Comparison of ENCODE assay signal across 11 cellular contexts in genomic region chr17:47862621-47863440, GRCh38. TPM values are rescaled to one million over a fixed set of nuclear protein-coding genes. Genes with fewer than 3 reads are reported as not detected.
DNase-seq lines count a peak whose midpoint lies in the region; ATAC-seq and TF ChIP-seq lines count a peak whose summit lies in the region.
"Had no signal": no experiment of that assay in that cellular context is flagged by ENCODE, and none has a peak within 500 bp of the region (broad histone marks: within the 10 kb centered on the region; RNA-seq: fewer than 3 reads in every experiment).

No MANE protein-coding gene starts in this region.

- no peak for DNase-seq in activated naive CD4-positive, alpha-beta T cell treated with Interleukin-2 at 50 U/mL for 16 hours
- DNase-seq in choroid plexus epithelial cell (ENCODE audit: low read depth) (peak; percentile 62), aorta (no peak), T-helper 2 cell (no peak), NCI-H1694 treated with DMSO at 0.1 percent for 48 hours (lab: John Stamatoyannopoulos, UW) (no peak)
- DNase-seq: CD8-positive, alpha-beta T cell; stimulated activated naive CD8-positive, alpha-beta T cell treated with anti-CD3 and anti-CD28 coated beads, Interleukin-15, amount 100 ng/mL, for 72 hours had no signal

- peaks cover 5% of the 10 kb centered on the region for H3K27me3 Mint-ChIP-seq in activated naive CD4-positive, alpha-beta T cell treated with anti-CD3 and anti-CD28 coated beads, Interleukin-2, amount 50 U/mL, for 24 hours

- H3K36me3 ChIP-seq in aorta (ENCODE audit: control insufficient read depth in 1 of 2, insufficient read depth in 2 of 2, low read length in 1 of 2): no peaks in the 10 kb centered on the region
- H3K36me3 ChIP-seq: Peyer's patch, prostate gland had no signal

- H3K4me3 ChIP-seq in choroid plexus epithelial cell (ENCODE audit: low read depth, low read length): no peak overlapping the region
- no peak overlapping the region for H3K4me3 ChIP-seq in aorta (ENCODE audit: low read length in 2 of 2)
- H3K4me3 ChIP-seq: Peyer's patch, prostate gland had no signal

- H3K27ac Mint-ChIP-seq in activated naive CD4-positive, alpha-beta T cell treated with anti-CD3 and anti-CD28 coated beads, Interleukin-2, amount 50 U/mL, for 24 hours: peak overlapping the region; percentile 90
- H3K27ac Mint-ChIP-seq: CD8-positive, alpha-beta T cell; stimulated activated naive CD8-positive, alpha-beta T cell treated with anti-CD3 and anti-CD28 coated beads, Interleukin-15, amount 100 ng/mL, for 72 hours had no signal

- H3K9me3 ChIP-seq in aorta (ENCODE audit: control insufficient read depth, low read length): no peaks in the 10 kb centered on the region
- H3K9me3 ChIP-seq: Peyer's patch, prostate gland had no signal

- ATAC-seq in aorta (ENCODE audit: low FRiP score): peak; percentile 27
- ATAC-seq: CD8-positive, alpha-beta T cell; stimulated activated naive CD8-positive, alpha-beta T cell treated with anti-CD3 and anti-CD28 coated beads, Interleukin-15, amount 100 ng/mL, for 72 hours had no signal

- TF ChIP-seq CTCF in choroid plexus epithelial cell (conservative IDR thresholded peaks at IDR 0.05; ENCODE audit: low read depth, low read length): no peak

- no peak overlapping the region for H3K27ac ChIP-seq in aorta (ENCODE audit: low read depth in 1 of 2, low read length in 2 of 2)
- H3K27ac ChIP-seq: prostate gland had no signal

- no peaks in the 10 kb centered on the region for H3K9me3 Mint-ChIP-seq in activated naive CD4-positive, alpha-beta T cell treated with anti-CD3 and anti-CD28 coated beads, Interleukin-2, amount 50 U/mL, for 24 hours
- H3K9me3 Mint-ChIP-seq: CD8-positive, alpha-beta T cell; stimulated activated naive CD8-positive, alpha-beta T cell treated with anti-CD3 and anti-CD28 coated beads, Interleukin-15, amount 100 ng/mL, for 72 hours had no signal

- peaks cover 31% of the 10 kb centered on the region for H3K4me1 Mint-ChIP-seq in activated naive CD4-positive, alpha-beta T cell treated with anti-CD3 and anti-CD28 coated beads, Interleukin-2, amount 50 U/mL, for 24 hours

- no peaks in the 10 kb centered on the region for H3K27me3 ChIP-seq in aorta (ENCODE audit: control insufficient read depth in 1 of 2, insufficient read depth in 2 of 2, low read length in 1 of 2)
- H3K27me3 ChIP-seq: Peyer's patch had no signal

- peak overlapping the region; percentile 35 for H3K4me3 Mint-ChIP-seq in activated naive CD4-positive, alpha-beta T cell treated with anti-CD3 and anti-CD28 coated beads, Interleukin-2, amount 50 U/mL, for 24 hours
- H3K4me3 Mint-ChIP-seq: CD8-positive, alpha-beta T cell; stimulated activated naive CD8-positive, alpha-beta T cell treated with anti-CD3 and anti-CD28 coated beads, Interleukin-15, amount 100 ng/mL, for 72 hours had no signal

- intact Hi-C loops in aorta (cut with DNase I): no loop called here

- peaks cover 2% of the 10 kb centered on the region for H3K36me3 Mint-ChIP-seq in activated naive CD4-positive, alpha-beta T cell treated with anti-CD3 and anti-CD28 coated beads, Interleukin-2, amount 50 U/mL, for 24 hours
- H3K36me3 Mint-ChIP-seq: CD8-positive, alpha-beta T cell had no signal

- WGBS in aorta, 2 donors: 64 to 65% methylated on average over 7 of the region's 7 CpGs

- no peaks in the 10 kb centered on the region for H3K4me1 ChIP-seq in aorta (ENCODE audit: control insufficient read depth in 1 of 2, insufficient read depth in 2 of 2, low read length in 2 of 2)
- H3K4me1 ChIP-seq: prostate gland had no signal

RNA-seq across cellular contexts. Expression of gene SP6, which starts 11.9 kb away (rescaled TPM):
- total RNA-seq in aorta: under 1 TPM; 0.78 to 0.81 TPM
- under 1 TPM in 1 of 2 donors, not detected in 1; 0.25 TPM for polyA plus RNA-seq in aorta

RNA-seq across cellular contexts. Expression of gene SCRN2, which starts 21.8 kb away (rescaled TPM):
- 10 to 100 TPM; 19.3 to 37.6 TPM for total RNA-seq in aorta
- 10 to 100 TPM; 21.2 to 64.1 TPM for polyA plus RNA-seq in aorta

RNA-seq across cellular contexts. Expression of gene LRRC46, which starts 31.4 kb away (rescaled TPM):
- under 1 TPM in 1 of 2 donors, not detected in 1; 0.51 TPM for total RNA-seq in aorta
- under 1 TPM in 1 of 2 donors, not detected in 1; 0.87 TPM for polyA plus RNA-seq in aorta
- total RNA-seq: glomerular endothelial cell had no signal

RNA-seq across cellular contexts. Expression of gene MRPL10, which starts 31.5 kb away (rescaled TPM):
- 10 to 100 TPM; 21.6 to 28.6 TPM for total RNA-seq in aorta
- 10 to 100 TPM; 34.4 to 42.2 TPM for polyA plus RNA-seq in aorta

RNA-seq across cellular contexts. Expression of gene SP2, which starts 33.2 kb away (rescaled TPM):
- 10 to 100 TPM; 14.3 to 18.0 TPM for total RNA-seq in aorta
- polyA plus RNA-seq in aorta: 10 to 100 TPM in 1 of 2 donors, 1 to 10 TPM in 1; 7.5 to 12.0 TPM
